ENCODE assay signal across 19 cellular contexts in the genomic region with DNA sequence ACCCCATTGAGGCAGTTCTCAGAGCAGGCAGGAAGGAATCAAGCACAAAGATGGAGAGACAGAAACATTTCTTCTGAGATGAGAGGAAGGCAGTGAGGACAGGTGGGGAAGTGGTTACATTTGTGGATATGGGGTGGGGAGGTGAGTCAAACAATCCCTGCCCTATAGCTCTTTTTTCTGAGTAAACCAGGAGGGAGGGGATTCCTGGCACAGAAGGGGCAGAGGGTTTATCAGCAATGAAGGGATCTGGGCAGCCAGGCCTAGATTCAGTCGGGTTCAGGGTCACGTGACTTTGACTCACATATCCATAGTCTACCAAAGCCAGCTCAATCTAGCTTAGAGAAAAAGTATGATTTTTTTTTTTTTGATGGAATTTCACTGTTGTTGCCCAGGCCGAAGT. TPM values are rescaled to one million over a fixed set of nuclear protein-coding genes. Genes with fewer than 3 reads are reported as not detected.
DNase-seq lines count a peak whose midpoint lies in the region; ATAC-seq, FAIRE-seq and TF ChIP-seq lines count a peak whose summit lies in the region.
"Had no signal": no experiment of that assay in that cellular context is flagged by ENCODE, and none has a peak within 500 bp of the region (broad histone marks: within the 10 kb centered on the region; RNA-seq: fewer than 3 reads in every experiment).

No MANE protein-coding gene starts in this region.

- BruUV-seq in GM12878 (replicated peaks; lab: Mats Ljungman, UMichigan): no TSS peak

- H3K36me3 ChIP-seq in GM12878 (ENCODE audit: control insufficient read depth in 2 of 2, insufficient read depth in 2 of 2, low read length in 1 of 2): no peaks in the 10 kb centered on the region
- H3K36me3 ChIP-seq in colonic mucosa: no peaks in the 10 kb centered on the region

- RAD21 ChIA-PET in GM12878 (lab: Charles Lee; ENCODE audit: unreplicated experiment): no interaction called here

- no peak overlapping the region for H3K9ac ChIP-seq in GM12878 (ENCODE audit: control insufficient read depth, insufficient read depth, low read length)
- H3K9ac ChIP-seq in colonic mucosa (ENCODE audit: low read depth in 2 of 2, low read length in 2 of 2): no peak overlapping the region

- TF ChIP-seq RAD21 in GM12878 (IDR thresholded peaks at IDR 0.05; ENCODE audit: insufficient read depth, low read depth, low read length): no peak

- SMC1A ChIA-PET in GM12878 (lab: Charles Lee; ENCODE audit: uncharacterized antibody, unreplicated experiment): interaction anchor here (0.6 to 1.3 kb wide), 2 partner anchors 25 to 106 kb away, joined by 3 to 4 read pairs; no protein-coding TSS in a partner anchor

- no peak for TF ChIP-seq POLR2A in GM12878 (IDR thresholded peaks at IDR 0.05; ENCODE audit: low read depth, low read length)

- intact Hi-C loops in activated CD4-positive, alpha-beta memory T cell treated with anti-CD3 and anti-CD28 coated beads for 36 hours (cut with micrococcal nuclease): no loop called here
- intact Hi-C loops in GM12878 (cut with micrococcal nuclease; ENCODE audit: unreplicated experiment): no loop called here
- intact Hi-C loops in colonic mucosa (cut with DNase I): no loop called here

- H3K4me3 Mint-ChIP-seq in activated naive CD8-positive, alpha-beta T cell treated with anti-CD3 and anti-CD28 coated beads, Interleukin-2, amount 10 ng/mL, durations not matched to agents 7 days and 5 days: peak overlapping the region; percentile 5
- no peak overlapping the region for H3K4me3 Mint-ChIP-seq in activated naive CD8-positive, alpha-beta T cell treated with anti-CD3 and anti-CD28 coated beads for 36 hours
- H3K4me3 Mint-ChIP-seq in activated CD4-positive, alpha-beta memory T cell treated with anti-CD3 and anti-CD28 coated beads for 36 hours: no peak overlapping the region
- no peak overlapping the region for H3K4me3 Mint-ChIP-seq in stimulated activated effector memory CD8-positive, alpha-beta T cell treated with anti-CD3 and anti-CD28 coated beads, Interleukin-12 subunit alpha, Interleukin-12 subunit beta, amount 100 ng/mL, for 72 hours
- H3K4me3 Mint-ChIP-seq: HFFc6 had no signal

- no peak for DNase-seq in activated naive CD8-positive, alpha-beta T cell treated with anti-CD3 and anti-CD28 coated beads, Interleukin-2, amount 10 ng/mL, durations not matched to agents 7 days and 5 days
- no peak for DNase-seq in activated naive CD8-positive, alpha-beta T cell treated with anti-CD3 and anti-CD28 coated beads for 36 hours
- peak; percentile 12 for DNase-seq in activated CD4-positive, alpha-beta memory T cell treated with anti-CD3 and anti-CD28 coated beads for 36 hours
- DNase-seq in GM12878 (ENCODE audit: low read depth, low spot score) (no peak), colonic mucosa (no peak), ACHN (no peak)
- no peak for DNase-seq in stimulated activated effector memory CD8-positive, alpha-beta T cell treated with anti-CD3 and anti-CD28 coated beads, Interleukin-12 subunit alpha, Interleukin-12 subunit beta, amount 100 ng/mL, for 72 hours (ENCODE audit: low spot score in 2 of 2)
- DNase-seq: C1 segment of cervical spinal cord, DMS79, H7, HFFc6, IMR-90, Karpas-422, NCI-H1436, NCI-H1930, NCI-H446 had no signal

- no peaks in the 10 kb centered on the region for H3K79me2 ChIP-seq in GM12878 (ENCODE audit: control insufficient read depth, insufficient read depth, low read length)

- peak; percentile 88 for ATAC-seq in activated naive CD8-positive, alpha-beta T cell treated with anti-CD3 and anti-CD28 coated beads, Interleukin-2, amount 10 ng/mL, durations not matched to agents 7 days and 5 days (ENCODE audit: low read depth)
- ATAC-seq in GM12878 (no peak), GM21717 (IDR thresholded peaks at IDR 0.05; ENCODE audit: unreplicated experiment) (no peak)
- ATAC-seq in stimulated activated effector memory CD8-positive, alpha-beta T cell treated with anti-CD3 and anti-CD28 coated beads, Interleukin-12 subunit alpha, Interleukin-12 subunit beta, amount 100 ng/mL, for 72 hours: peak; percentile 58
- ATAC-seq: Right ventricle myocardium inferior had no signal

- WGBS in GM12878 (ENCODE audit: insufficient coverage, insufficient replicate concordance, low lambda C conversion rate, missing lambda C conversion rate): 43% methylated on average over 3 of the region's 3 CpGs

- H3K4me1 Mint-ChIP-seq in activated naive CD8-positive, alpha-beta T cell treated with anti-CD3 and anti-CD28 coated beads, Interleukin-2, amount 10 ng/mL, durations not matched to agents 7 days and 5 days: peaks cover 40% of the 10 kb centered on the region
- no peaks in the 10 kb centered on the region for H3K4me1 Mint-ChIP-seq in activated naive CD8-positive, alpha-beta T cell treated with anti-CD3 and anti-CD28 coated beads for 36 hours
- H3K4me1 Mint-ChIP-seq in activated CD4-positive, alpha-beta memory T cell treated with anti-CD3 and anti-CD28 coated beads for 36 hours (ENCODE audit: low read depth): peaks cover 4% of the 10 kb centered on the region
- H3K4me1 Mint-ChIP-seq in stimulated activated effector memory CD8-positive, alpha-beta T cell treated with anti-CD3 and anti-CD28 coated beads, Interleukin-12 subunit alpha, Interleukin-12 subunit beta, amount 100 ng/mL, for 72 hours: peaks cover 9% of the 10 kb centered on the region

- CTCF ChIA-PET in activated CD4-positive, alpha-beta memory T cell treated with anti-CD3 and anti-CD28 coated beads for 36 hours (lab: Charles Lee): interaction anchor here (1.0 to 1.4 kb wide), 2 partner anchors 10 to 14 kb away, joined by 3 read pairs; no protein-coding TSS in a partner anchor
- CTCF ChIA-PET in GM12878 (lab: Yijun Ruan, JAX): interaction anchor here (1.0 to 2.0 kb wide), 3 partner anchors 9 to 25 kb away, joined by 3 to 8 read pairs (median 3); no protein-coding TSS in a partner anchor

- FAIRE-seq in GM12878 (lab: Jason Lieb, UNC): no peak
- FAIRE-seq: RCC 7860 had no signal

- no peak for TF ChIP-seq EP300 in GM12878 (IDR thresholded peaks at IDR 0.05; ENCODE audit: borderline replicate concordance in 1 of 2, control insufficient read depth in 1 of 2, low read depth in 2 of 2, low read length in 2 of 2)

- in situ Hi-C loops in GM12878 (cut with MboI) (no loop called here), ACHN (cut with HindIII; ENCODE audit: low pct_ligation_motif_present, low pct_unique_long_range_greater_than_20kb, low sequenced_read_pairs) (no loop called here)

- H3K27me3 ChIP-seq in GM12878 (replicated peaks in 1 of 2; ENCODE audit: control insufficient read depth in 2 of 2, insufficient read depth in 2 of 2, low read length in 1 of 2) (peaks cover 0 to 5% of the 10 kb centered on the region in 2 experiments; a peak in 2 of 4 replicates), colonic mucosa (no peaks in the 10 kb centered on the region)

- peaks cover 2% of the 10 kb centered on the region for H3K36me3 Mint-ChIP-seq in activated naive CD8-positive, alpha-beta T cell treated with anti-CD3 and anti-CD28 coated beads, Interleukin-2, amount 10 ng/mL, durations not matched to agents 7 days and 5 days
- H3K36me3 Mint-ChIP-seq in activated naive CD8-positive, alpha-beta T cell treated with anti-CD3 and anti-CD28 coated beads for 36 hours: no peaks in the 10 kb centered on the region
- H3K36me3 Mint-ChIP-seq in activated CD4-positive, alpha-beta memory T cell treated with anti-CD3 and anti-CD28 coated beads for 36 hours: no peaks in the 10 kb centered on the region
- no peaks in the 10 kb centered on the region for H3K36me3 Mint-ChIP-seq in stimulated activated effector memory CD8-positive, alpha-beta T cell treated with anti-CD3 and anti-CD28 coated beads, Interleukin-12 subunit alpha, Interleukin-12 subunit beta, amount 100 ng/mL, for 72 hours

- peaks cover 48% of the 10 kb centered on the region for H3K27me3 Mint-ChIP-seq in activated naive CD8-positive, alpha-beta T cell treated with anti-CD3 and anti-CD28 coated beads, Interleukin-2, amount 10 ng/mL, durations not matched to agents 7 days and 5 days
- H3K27me3 Mint-ChIP-seq in activated naive CD8-positive, alpha-beta T cell treated with anti-CD3 and anti-CD28 coated beads for 36 hours: peaks cover 31% of the 10 kb centered on the region
- peaks cover 26% of the 10 kb centered on the region for H3K27me3 Mint-ChIP-seq in activated CD4-positive, alpha-beta memory T cell treated with anti-CD3 and anti-CD28 coated beads for 36 hours

- H3K4me3 ChIP-seq in GM12878: no peak overlapping the region
- H3K4me3 ChIP-seq in colonic mucosa: no peak overlapping the region

- H3K4me1 ChIP-seq in GM12878 (ENCODE audit: control insufficient read depth, insufficient read depth, low read length) (no peaks in the 10 kb centered on the region; the same call in 1 of the 2 replicates), colonic mucosa (no peaks in the 10 kb centered on the region)

- POLR2A ChIA-PET in activated naive CD8-positive, alpha-beta T cell treated with anti-CD3 and anti-CD28 coated beads, Interleukin-2, amount 10 ng/mL, durations not matched to agents 7 days and 5 days (lab: Charles Lee): no interaction called here
- POLR2A ChIA-PET in activated CD4-positive, alpha-beta memory T cell treated with anti-CD3 and anti-CD28 coated beads for 36 hours (lab: Charles Lee): no interaction called here
- POLR2A ChIA-PET in GM12878 (lab: Charles Lee): no interaction called here

- no peaks in the 10 kb centered on the region; the same call in 1 of the 3 replicates for H3K9me3 ChIP-seq in GM12878 (replicated peaks; ENCODE audit: control insufficient read depth, insufficient read depth, low read length)
- no peaks in the 10 kb centered on the region for H3K9me3 ChIP-seq in colonic mucosa

- no peaks in the 10 kb centered on the region for H4K20me1 ChIP-seq in GM12878 (ENCODE audit: control insufficient read depth, insufficient read depth)

- no peaks in the 10 kb centered on the region for H3K9me3 Mint-ChIP-seq in activated naive CD8-positive, alpha-beta T cell treated with anti-CD3 and anti-CD28 coated beads, Interleukin-2, amount 10 ng/mL, durations not matched to agents 7 days and 5 days
- H3K9me3 Mint-ChIP-seq in activated naive CD8-positive, alpha-beta T cell treated with anti-CD3 and anti-CD28 coated beads for 36 hours: no peaks in the 10 kb centered on the region
- no peaks in the 10 kb centered on the region for H3K9me3 Mint-ChIP-seq in activated CD4-positive, alpha-beta memory T cell treated with anti-CD3 and anti-CD28 coated beads for 36 hours
- no peaks in the 10 kb centered on the region for H3K9me3 Mint-ChIP-seq in stimulated activated effector memory CD8-positive, alpha-beta T cell treated with anti-CD3 and anti-CD28 coated beads, Interleukin-12 subunit alpha, Interleukin-12 subunit beta, amount 100 ng/mL, for 72 hours
- H3K9me3 Mint-ChIP-seq: HFFc6 had no signal

- no peak overlapping the region for H3K4me2 ChIP-seq in GM12878 (ENCODE audit: control insufficient read depth, insufficient read depth)

- TF ChIP-seq CTCF in GM12878 (IDR thresholded peaks at IDR 0.05 in 2 of 3, conservative IDR thresholded peaks at IDR 0.05 in 1 of 3; ENCODE audit: control insufficient read depth in 2 of 3, extremely low read depth in 1 of 3, insufficient read depth in 1 of 3, low read depth in 3 of 3, low read length in 3 of 3) (no peak), colonic mucosa (IDR thresholded peaks at IDR 0.05) (no peak)

- peak overlapping the region; percentile 55 for H3K27ac Mint-ChIP-seq in activated naive CD8-positive, alpha-beta T cell treated with anti-CD3 and anti-CD28 coated beads, Interleukin-2, amount 10 ng/mL, durations not matched to agents 7 days and 5 days
- H3K27ac Mint-ChIP-seq in activated naive CD8-positive, alpha-beta T cell treated with anti-CD3 and anti-CD28 coated beads for 36 hours: no peak overlapping the region
- H3K27ac Mint-ChIP-seq in activated CD4-positive, alpha-beta memory T cell treated with anti-CD3 and anti-CD28 coated beads for 36 hours: no peak overlapping the region
- no peak overlapping the region for H3K27ac Mint-ChIP-seq in stimulated activated effector memory CD8-positive, alpha-beta T cell treated with anti-CD3 and anti-CD28 coated beads, Interleukin-12 subunit alpha, Interleukin-12 subunit beta, amount 100 ng/mL, for 72 hours
- H3K27ac Mint-ChIP-seq: HFFc6 had no signal

- no peak overlapping the region for H2AFZ ChIP-seq in GM12878 (ENCODE audit: control insufficient read depth, low read depth, low read length)

- H3K27ac ChIP-seq in GM12878 (ENCODE audit: control insufficient read depth, insufficient read depth) (no peak overlapping the region), colonic mucosa (no peak overlapping the region)

RNA-seq across cellular contexts. Expression of a gene that starts 15.7 kb away (rescaled TPM):
- 10 to 100 TPM; 43.0 to 43.7 TPM for total RNA-seq in activated naive CD8-positive, alpha-beta T cell treated with anti-CD3 and anti-CD28 coated beads, Interleukin-2, amount 10 ng/mL, durations not matched to agents 7 days and 5 days
- total RNA-seq in activated naive CD8-positive, alpha-beta T cell treated with anti-CD3 and anti-CD28 coated beads for 36 hours: 10 to 100 TPM; 26.9 to 28.7 TPM
- 10 to 100 TPM; 21.4 to 22.5 TPM for total RNA-seq in activated CD4-positive, alpha-beta memory T cell treated with anti-CD3 and anti-CD28 coated beads for 36 hours
- 8.7 and 10.8 TPM in 2 replicates for total RNA-seq in GM12878 (2013; cell fraction: nucleolus; rRNA removed)
- total RNA-seq in GM12878 (2014; rRNA removed) (27.7 and 29.3 TPM in 2 replicates), GM12878 (2014; rRNA removed; fragmentation: Illumina TruSeq; extraction: Trizol) (16.4 and 19.3 TPM in 2 replicates), GM12878 (2021) (35.9 and 36.0 TPM in 2 replicates), colonic mucosa (10 to 100 TPM; 60.6 to 74.8 TPM)
- polyA plus RNA-seq in GM12878 (2011; ENCODE audit: low read depth): 7.5 TPM
- polyA plus RNA-seq in GM12878 (2011; rRNA removed) (8.9 and 13.5 TPM in 2 replicates), GM12878 (2014; fragmentation: Illumina TruSeq; extraction: Trizol) (17.2 and 31.7 TPM in 2 replicates), GM12878 (2014; fragmentation: Nextera tagmentation; extraction: Ambion mirVana) (1 to 10 TPM; 2.4 to 6.5 TPM), GM12878 (2014; rRNA removed) (28.2 and 29.0 TPM in 2 replicates), GM12878 (2016; fragmentation: Nextera tagmentation; extraction: Ambion mirVana) (1 to 10 TPM; 2.0 to 6.6 TPM)
- polyA plus RNA-seq in GM12878 (2011; cell fraction: cytosol; rRNA removed): 20.2 and 22.7 TPM in 2 replicates
- 17.1 and 20.8 TPM in 2 replicates for polyA plus RNA-seq in GM12878 (2011; cell fraction: nucleus; rRNA removed)
- polyA plus RNA-seq in GM12878 (2012): 13.6 and 14.9 TPM in 2 replicates
- polyA minus RNA-seq in GM12878 (2011; rRNA and poly(A)+ RNA removed): 7.5 and 18.4 TPM in 2 replicates
- 4.7 and 5.1 TPM in 2 replicates for polyA minus RNA-seq in GM12878 (2011; cell fraction: cytosol; rRNA and poly(A)+ RNA removed)
- 3.0 and 5.7 TPM in 2 replicates for polyA minus RNA-seq in GM12878 (2011; cell fraction: nucleus; rRNA and poly(A)+ RNA removed)

RNA-seq across cellular contexts. Expression of a gene that starts 25.9 kb away (rescaled TPM):
- 1 to 10 TPM; 2.6 to 3.5 TPM for total RNA-seq in activated naive CD8-positive, alpha-beta T cell treated with anti-CD3 and anti-CD28 coated beads, Interleukin-2, amount 10 ng/mL, durations not matched to agents 7 days and 5 days
- 1 to 10 TPM; 3.0 TPM for total RNA-seq in activated naive CD8-positive, alpha-beta T cell treated with anti-CD3 and anti-CD28 coated beads for 36 hours
- 1 to 10 TPM; 3.8 to 4.1 TPM for total RNA-seq in activated CD4-positive, alpha-beta memory T cell treated with anti-CD3 and anti-CD28 coated beads for 36 hours
- total RNA-seq in GM12878 (2013; cell fraction: nucleolus; rRNA removed): 11.4 and 12.8 TPM in 2 replicates
- 4.1 and 4.7 TPM in 2 replicates for total RNA-seq in GM12878 (2014; rRNA removed)
- total RNA-seq in GM12878 (2014; rRNA removed; fragmentation: Illumina TruSeq; extraction: Trizol): 4.2 and 5.1 TPM in 2 replicates
- total RNA-seq in GM12878 (2021): 4.4 and 4.7 TPM in 2 replicates
- polyA plus RNA-seq in GM12878 (2011; ENCODE audit: low read depth): 1.0 TPM
- 2.4 and 2.6 TPM in 2 replicates for polyA plus RNA-seq in GM12878 (2011; rRNA removed)
- polyA plus RNA-seq in GM12878 (2011; cell fraction: cytosol; rRNA removed): 1.6 and 2.0 TPM in 2 replicates
- polyA plus RNA-seq in GM12878 (2011; cell fraction: nucleus; rRNA removed): 3.2 and 3.4 TPM in 2 replicates
- polyA plus RNA-seq in GM12878 (2012): 1.0 and 1.5 TPM in 2 replicates
- polyA plus RNA-seq in GM12878 (2014; fragmentation: Illumina TruSeq; extraction: Trizol): 2.9 and 3.6 TPM in 2 replicates
- polyA plus RNA-seq in GM12878 (2014; fragmentation: Nextera tagmentation; extraction: Ambion mirVana): under 1 TPM; 0.35 to 0.37 TPM
- 2.0 and 2.3 TPM in 2 replicates for polyA plus RNA-seq in GM12878 (2014; rRNA removed)
- 1 to 10 TPM; 2.2 to 2.3 TPM for polyA plus RNA-seq in GM12878 (2016; fragmentation: Nextera tagmentation; extraction: Ambion mirVana)
- 3.9 and 5.4 TPM in 2 replicates for polyA minus RNA-seq in GM12878 (2011; rRNA and poly(A)+ RNA removed)
- polyA minus RNA-seq in GM12878 (2011; cell fraction: cytosol; rRNA and poly(A)+ RNA removed): 1.5 and 3.1 TPM in 2 replicates
- 1.8 and 3.3 TPM in 2 replicates for polyA minus RNA-seq in GM12878 (2011; cell fraction: nucleus; rRNA and poly(A)+ RNA removed)
- total RNA-seq in colonic mucosa: 1 to 10 TPM; 5.0 to 5.4 TPM

Comparison
In these comparisons a context has a peak if more than half of its experiments do, and no peak if none do; other contexts are left out.
1. ATAC-seq: peak in activated naive CD8-positive, alpha-beta T cell treated with anti-CD3 and anti-CD28 coated beads, Interleukin-2, amount 10 ng/mL, durations not matched to agents 7 days and 5 days (single experiment) and stimulated activated effector memory CD8-positive, alpha-beta T cell treated with anti-CD3 and anti-CD28 coated beads, Interleukin-12 subunit alpha, Interleukin-12 subunit beta, amount 100 ng/mL, for 72 hours (single experiment); none in GM12878 (single experiment) and GM21717 (single experiment).